ENCODE assay signal across 10 cellular contexts in genomic region chr11:65226103-65226442, GRCh38. TPM values are rescaled to one million over a fixed set of nuclear protein-coding genes. Genes with fewer than 3 reads are reported as not detected.
DNase-seq lines count a peak whose midpoint lies in the region; ATAC-seq, FAIRE-seq and TF ChIP-seq lines count a peak whose summit lies in the region.
"Had no signal": no experiment of that assay in that cellular context is flagged by ENCODE, and none has a peak within 500 bp of the region (broad histone marks: within the 10 kb centered on the region; RNA-seq: fewer than 3 reads in every experiment).

No MANE protein-coding gene starts in this region.

- peak overlapping the region; percentile 92 for H2AFZ ChIP-seq in astrocyte (ENCODE audit: low read depth, low read length)

- H3K4me3 ChIP-seq in astrocyte (ENCODE audit: insufficient read depth, low read depth, low read length), result peak overlapping the region; percentile 54
- H3K4me3 ChIP-seq in liver (ENCODE audit: low read depth in 1 of 3, low read length in 3 of 3), result peak overlapping the region; percentile 41 to 61 (median 44)
- H3K4me3 ChIP-seq in tibial nerve, result peak overlapping the region; percentile 30 to 59 (median 48)

- H3K4me2 ChIP-seq in astrocyte (ENCODE audit: low read length), result peak overlapping the region; percentile 94

- peak overlapping the region; percentile 74 for H3K4me3 Mint-ChIP-seq in activated naive CD4-positive, alpha-beta T cell treated with anti-CD3 and anti-CD28 coated beads for 36 hours
- H3K4me3 Mint-ChIP-seq in astrocyte (ENCODE audit: unreplicated experiment), result peak overlapping the region; percentile 70

- H3K9me3 Mint-ChIP-seq in activated naive CD4-positive, alpha-beta T cell treated with anti-CD3 and anti-CD28 coated beads for 36 hours, result peaks cover 2% of the 10 kb centered on the region
- peaks cover 3% of the 10 kb centered on the region for H3K9me3 Mint-ChIP-seq in astrocyte (ENCODE audit: unreplicated experiment)

- peaks cover 11% of the 10 kb centered on the region for H3K4me1 Mint-ChIP-seq in activated naive CD4-positive, alpha-beta T cell treated with anti-CD3 and anti-CD28 coated beads for 36 hours (ENCODE audit: low read depth)
- H3K4me1 Mint-ChIP-seq in astrocyte (ENCODE audit: low read depth, unreplicated experiment), result peaks cover 14% of the 10 kb centered on the region

- CTCF ChIA-PET in activated naive CD4-positive, alpha-beta T cell treated with anti-CD3 and anti-CD28 coated beads for 36 hours (lab: Charles Lee), result interaction anchor here (0.8 to 6.0 kb wide), 17 partner anchors 11 to 116 kb away, joined by 3 to 81 read pairs (median 4); partner anchors contain the start of genes CDC42EP2, DPF2 and POLA2

- H3K9me3 ChIP-seq in astrocyte (ENCODE audit: insufficient read depth, low read depth, low read length) (peaks cover 3% of the 10 kb centered on the region), liver (ENCODE audit: control insufficient read depth in 4 of 4, low read length in 3 of 4) (no peaks in the 10 kb centered on the region), tibial nerve (no peaks in the 10 kb centered on the region)

- H3K27ac ChIP-seq in astrocyte (ENCODE audit: low read depth, low read length) (no peak overlapping the region), liver (ENCODE audit: low read depth in 1 of 2, low read length in 2 of 2) (no peak overlapping the region), tibial nerve (peak overlapping the region in 1 of 4 donors; percentile 77)

- no peak for DNase-seq in activated naive CD4-positive, alpha-beta T cell treated with anti-CD3 and anti-CD28 coated beads for 36 hours
- DNase-seq in activated naive CD4-positive, alpha-beta T cell (lab: John Stamatoyannopoulos, UW), result no peak
- DNase-seq in astrocyte (ENCODE audit: low read depth) (no peak), tibial nerve (ENCODE audit: low spot score in 2 of 2) (no peak), NCI-H2081 treated with DMSO at 0.1 percent for 48 hours (lab: John Stamatoyannopoulos, UW) (no peak), anterior cingulate cortex (lab: John Stamatoyannopoulos, UW) (no peak)
- DNase-seq: cerebellar nuclear complex had no signal

- H3K36me3 ChIP-seq in astrocyte (ENCODE audit: insufficient read depth, low read length), result no peaks in the 10 kb centered on the region
- H3K36me3 ChIP-seq in liver (ENCODE audit: control insufficient read depth in 4 of 4, insufficient read depth in 3 of 4, low read depth in 1 of 4, low read length in 3 of 4), result peaks cover 0 to 2% (median 0%) of the 10 kb centered on the region in 4 donors
- H3K36me3 ChIP-seq in tibial nerve, result peaks cover 0 to 10% (median 0%) of the 10 kb centered on the region in 3 donors

- H3K27ac Mint-ChIP-seq in activated naive CD4-positive, alpha-beta T cell treated with anti-CD3 and anti-CD28 coated beads for 36 hours, result no peak overlapping the region
- no peak overlapping the region for H3K27ac Mint-ChIP-seq in astrocyte (ENCODE audit: unreplicated experiment)

- peak overlapping the region; percentile 73 for H3K9ac ChIP-seq in astrocyte (ENCODE audit: low read length)
- peak overlapping the region; percentile 26 to 67 for H3K9ac ChIP-seq in liver (ENCODE audit: low read depth in 1 of 2, low read length in 2 of 2)

- H3K27me3 Mint-ChIP-seq in activated naive CD4-positive, alpha-beta T cell treated with anti-CD3 and anti-CD28 coated beads for 36 hours (ENCODE audit: low read depth), result peaks cover 18% of the 10 kb centered on the region
- H3K27me3 Mint-ChIP-seq in astrocyte (ENCODE audit: low read depth, unreplicated experiment), result no peaks in the 10 kb centered on the region

- no peak for TF ChIP-seq POLR2A in tibial nerve (IDR thresholded peaks at IDR 0.05)

- WGBS in liver, result 57% methylated on average over 7 of the region's 7 CpGs
- WGBS in tibial nerve, 2 donors, result 49 to 53% methylated on average over 7 of the region's 7 CpGs

- H3K27me3 ChIP-seq in astrocyte (ENCODE audit: insufficient read depth, low read length) (no peaks in the 10 kb centered on the region), liver (ENCODE audit: control insufficient read depth in 4 of 4, insufficient read depth in 4 of 4, low read length in 3 of 4) (no peaks in the 10 kb centered on the region), tibial nerve (no peaks in the 10 kb centered on the region)

- H4K20me1 ChIP-seq in astrocyte (ENCODE audit: insufficient read depth, low read length), result no peaks in the 10 kb centered on the region

- no peaks in the 10 kb centered on the region for H3K36me3 Mint-ChIP-seq in activated naive CD4-positive, alpha-beta T cell treated with anti-CD3 and anti-CD28 coated beads for 36 hours (ENCODE audit: low read depth)
- H3K36me3 Mint-ChIP-seq in astrocyte (ENCODE audit: low read depth, unreplicated experiment), result peaks cover 4% of the 10 kb centered on the region

- intact Hi-C loops in activated naive CD4-positive, alpha-beta T cell treated with anti-CD3 and anti-CD28 coated beads for 36 hours (cut with micrococcal nuclease), result loop anchor here (10.0 kb wide), 1 partner anchor 49 kb away; no protein-coding TSS in a partner anchor

- no peaks in the 10 kb centered on the region for H3K79me2 ChIP-seq in astrocyte (ENCODE audit: insufficient read depth, low read length)

- peaks cover 14% of the 10 kb centered on the region for H3K4me1 ChIP-seq in astrocyte (ENCODE audit: insufficient read depth, low read length)
- peaks cover 0 to 14% (median 9%) of the 10 kb centered on the region in 4 donors for H3K4me1 ChIP-seq in liver (ENCODE audit: control insufficient read depth in 4 of 4, insufficient read depth in 4 of 4, low read length in 3 of 4)
- H3K4me1 ChIP-seq in tibial nerve, result peaks cover 0 to 17% (median 11%) of the 10 kb centered on the region in 4 donors

- TF ChIP-seq EP300 in tibial nerve (IDR thresholded peaks at IDR 0.05), result no peak

- TF ChIP-seq RAD21 in liver (IDR thresholded peaks at IDR 0.05), result no peak

- no peak for FAIRE-seq in astrocyte (lab: Jason Lieb, UNC)
- FAIRE-seq: D721Med had no signal

- TF ChIP-seq CTCF in astrocyte (IDR thresholded peaks at IDR 0.05; ENCODE audit: insufficient read depth, low read depth, low read length), result no peak
- no peak for TF ChIP-seq CTCF in liver (IDR thresholded peaks at IDR 0.05; ENCODE audit: low read depth, low read length, missing input control)
- no peak for TF ChIP-seq CTCF in tibial nerve (IDR thresholded peaks at IDR 0.05)

- no peak for ATAC-seq in HG02642 (IDR thresholded peaks at IDR 0.05; ENCODE audit: poor library complexity, unreplicated experiment)

TF ChIP-seq in liver, 16 proteins besides CTCF, POLR2A, EP300 and RAD21:
- TF ChIP-seq JUND (IDR thresholded peaks at IDR 0.05), result no peak
- no peak for TF ChIP-seq YY1 (IDR thresholded peaks at IDR 0.05)
- TF ChIP-seq NR2F2 (IDR thresholded peaks at IDR 0.05), result no peak
- no peak for TF ChIP-seq FOXA2 (IDR thresholded peaks at IDR 0.05)
- no peak for TF ChIP-seq FOXA1 (IDR thresholded peaks at IDR 0.05)
- TF ChIP-seq HNF4G (IDR thresholded peaks at IDR 0.05), result no peak

RNA-seq across cellular contexts. Expression of gene POLA2, which starts 35.7 kb away (rescaled TPM):
- total RNA-seq in activated naive CD4-positive, alpha-beta T cell treated with anti-CD3 and anti-CD28 coated beads for 36 hours, result 10 to 100 TPM; 65.1 to 67.0 TPM
- total RNA-seq in astrocyte (5.2 and 6.0 TPM in 2 replicates), liver (1 to 10 TPM; 4.9 to 6.1 TPM), tibial nerve (10 to 100 TPM in 2 of 4 donors, 1 to 10 TPM in 2; 3.5 to 13.5 (median 10.0) TPM)
- polyA plus RNA-seq in liver, result 1 to 10 TPM; 1.5 TPM

RNA-seq across cellular contexts. Expression of gene CAPN1, which starts 44.3 kb away (rescaled TPM):
- 10 to 100 TPM; 68.5 to 73.5 TPM for total RNA-seq in activated naive CD4-positive, alpha-beta T cell treated with anti-CD3 and anti-CD28 coated beads for 36 hours
- total RNA-seq in astrocyte, result 178 and 217 TPM in 2 replicates
- 100 to 1,000 TPM in 1 of 2 donors, 10 to 100 TPM in 1; 81.7 to 183 TPM for total RNA-seq in liver
- polyA plus RNA-seq in liver, result 10 to 100 TPM; 39.6 to 48.4 TPM
- 100 to 1,000 TPM; 108 to 209 (median 150) TPM for total RNA-seq in tibial nerve

RNA-seq across cellular contexts. Expression of gene SPDYC, which starts 56.0 kb away (rescaled TPM):
- not detected for total RNA-seq in activated naive CD4-positive, alpha-beta T cell treated with anti-CD3 and anti-CD28 coated beads for 36 hours
- not detected in 2 replicates for total RNA-seq in astrocyte
- total RNA-seq in liver, result under 1 TPM in 1 of 2 donors, not detected in 1; 0.08 TPM
- 1 to 10 TPM in 1 of 2 donors, under 1 TPM in 1; 0.52 to 1.1 TPM for polyA plus RNA-seq in liver
- not detected for total RNA-seq in tibial nerve
